Comparison of ENCODE assay signal across 8 cellular contexts in the genomic region with DNA sequence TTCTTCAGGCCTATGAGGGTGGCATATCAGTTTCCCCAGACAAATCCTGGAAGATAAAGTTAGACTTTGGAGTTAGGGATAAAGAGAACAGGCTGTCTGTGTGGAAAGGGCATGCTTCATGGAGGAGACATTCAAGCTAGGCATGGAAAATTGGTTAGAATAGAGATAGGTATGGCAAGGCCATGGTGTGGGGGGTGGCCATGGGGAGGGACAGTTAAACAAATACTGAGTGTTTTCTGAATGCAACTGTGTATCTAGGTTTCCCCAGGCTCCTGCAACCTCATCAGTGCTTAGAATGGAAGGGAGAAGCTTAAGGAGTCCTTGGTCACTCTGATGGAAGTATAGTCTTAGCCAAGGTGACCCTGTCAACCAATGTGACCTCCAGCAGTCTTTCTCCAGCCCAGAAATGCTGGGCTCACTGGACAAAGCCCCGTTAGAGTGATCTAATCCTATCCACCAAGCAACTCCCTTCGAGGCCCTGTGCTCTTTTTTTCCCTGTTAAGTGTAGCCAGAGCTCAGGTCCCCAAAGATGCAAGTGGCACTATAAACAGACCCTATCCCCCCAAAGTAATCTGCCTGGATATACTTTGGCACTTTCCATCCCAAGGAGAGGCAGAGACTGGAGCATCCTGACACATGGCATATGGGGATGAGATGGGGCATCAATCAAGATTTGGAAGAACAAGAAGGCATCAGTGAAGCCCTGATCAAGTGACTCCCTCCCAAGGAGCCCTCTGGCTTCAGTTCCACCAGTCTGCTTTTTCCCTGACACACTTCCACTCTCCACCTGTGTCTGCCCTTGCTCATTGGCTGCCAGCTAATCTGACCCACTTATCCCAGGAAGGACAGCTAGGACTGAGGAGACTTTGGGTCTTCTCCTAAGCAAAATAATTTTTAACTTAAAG. TPM values are rescaled to one million over a fixed set of nuclear protein-coding genes. Genes with fewer than 3 reads are reported as not detected.
A peak's percentile ranks its signal among the peaks of the same experiment; 100 is the strongest.
DNase-seq lines count a peak whose midpoint lies in the region; ATAC-seq and TF ChIP-seq lines count a peak whose summit lies in the region.

No MANE protein-coding gene starts in this region.

- H3K27me3 ChIP-seq in DND-41 (ENCODE audit: insufficient read depth, low read length, poor library complexity) (no peaks in the 10 kb centered on the region), brain microvascular endothelial cell (replicated peaks) (no peaks in the 10 kb centered on the region), neutrophil (no peaks in the 10 kb centered on the region)

- peak overlapping the region; percentile 54 for H3K9ac ChIP-seq in DND-41 (ENCODE audit: low read depth, low read length)

- in situ Hi-C loops in brain microvascular endothelial cell (cut with HindIII; ENCODE audit: low pct_ligation_motif_present, low sequenced_read_pairs): no loop called here

- H3K9me3 ChIP-seq in DND-41 (ENCODE audit: insufficient read depth, low read length, severe bottlenecking) (no peaks in the 10 kb centered on the region), KOPT-K1 (ENCODE audit: insufficient read depth, low read length, poor library complexity, severe bottlenecking) (no peaks in the 10 kb centered on the region), neutrophil (no peaks in the 10 kb centered on the region)

- H3K27ac ChIP-seq in DND-41 (ENCODE audit: low read length) (peak overlapping the region; percentile 92), KOPT-K1 (ENCODE audit: low read depth, low read length, poor library complexity, severe bottlenecking) (peak overlapping the region; percentile 47), brain microvascular endothelial cell (peak overlapping the region; percentile 95), neutrophil (peak overlapping the region; percentile 79)

- H3K4me1 ChIP-seq in DND-41 (ENCODE audit: insufficient read depth, low read length) (peaks cover 42% of the 10 kb centered on the region), neutrophil (ENCODE audit: control insufficient read depth in 1 of 2, insufficient read depth in 1 of 2, low read depth in 1 of 2, low read length in 1 of 2) (peaks cover 27 to 34% of the 10 kb centered on the region in 2 experiments)

- H4K20me1 ChIP-seq in DND-41 (ENCODE audit: insufficient read depth, low read length): no peaks in the 10 kb centered on the region

- no peaks in the 10 kb centered on the region for H3K79me2 ChIP-seq in DND-41 (ENCODE audit: insufficient read depth, low read length)

- TF ChIP-seq CTCF in DND-41 (IDR thresholded peaks at IDR 0.05; ENCODE audit: borderline replicate concordance, extremely low read depth, low read length, poor library complexity, severe bottlenecking): no peak
- TF ChIP-seq CTCF in brain microvascular endothelial cell (IDR thresholded peaks at IDR 0.05; ENCODE audit: low read depth, low read length, missing control alignments): no peak
- TF ChIP-seq CTCF in neutrophil (IDR thresholded peaks at IDR 0.05): no peak

- peak; percentile 20 for ATAC-seq in DND-41 (ENCODE audit: insufficient read depth, low read depth)
- ATAC-seq in HG03342 (IDR thresholded peaks at IDR 0.05; ENCODE audit: unreplicated experiment): no peak

- H3K36me3 ChIP-seq in DND-41 (ENCODE audit: insufficient read depth, low read length): peaks cover 16% of the 10 kb centered on the region
- H3K36me3 ChIP-seq in KOPT-K1 (ENCODE audit: insufficient read depth, low read length): peaks cover 13% of the 10 kb centered on the region; the same call in 1 of the 2 replicates
- peaks cover 10% of the 10 kb centered on the region for H3K36me3 ChIP-seq in brain microvascular endothelial cell (replicated peaks)
- H3K36me3 ChIP-seq in neutrophil: peaks cover 12% of the 10 kb centered on the region

- peak overlapping the region; percentile 6 to 49; a peak in 3 of 4 replicates for H3K4me3 ChIP-seq in DND-41 (ENCODE audit: low read depth in 1 of 2, low read length in 2 of 2)
- peak overlapping the region; percentile 50 for H3K4me3 ChIP-seq in brain microvascular endothelial cell (ENCODE audit: low read depth, low read length)
- peak overlapping the region; percentile 26 to 46 for H3K4me3 ChIP-seq in neutrophil (ENCODE audit: low read depth in 1 of 2, low read length in 1 of 2)

- H2AFZ ChIP-seq in DND-41 (ENCODE audit: low read depth, low read length): no peak overlapping the region

- DNase-seq in DND-41 (no peak), brain microvascular endothelial cell (no peak), GM19240 (ENCODE audit: insufficient read length, low spot score) (no peak), Kasumi-1 (lab: John Stamatoyannopoulos, UW) (no peak), mesenteric fat pad (ENCODE audit: low spot score) (no peak)

- peak overlapping the region; percentile 71 for H3K4me2 ChIP-seq in DND-41 (ENCODE audit: insufficient read depth, low read length)

RNA-seq across cellular contexts. Expression of a gene that starts 5.6 kb away (rescaled TPM):
- total RNA-seq in mesenteric fat pad: 414 TPM

RNA-seq across cellular contexts. Expression of a gene that starts 35.7 kb away (rescaled TPM):
- 61.3 TPM for total RNA-seq in mesenteric fat pad

RNA-seq across cellular contexts. Expression of a gene that starts 39.0 kb away (rescaled TPM):
- total RNA-seq in mesenteric fat pad: not detected
